1 cellular context compared by ENCODE assay signal in the genomic region with DNA sequence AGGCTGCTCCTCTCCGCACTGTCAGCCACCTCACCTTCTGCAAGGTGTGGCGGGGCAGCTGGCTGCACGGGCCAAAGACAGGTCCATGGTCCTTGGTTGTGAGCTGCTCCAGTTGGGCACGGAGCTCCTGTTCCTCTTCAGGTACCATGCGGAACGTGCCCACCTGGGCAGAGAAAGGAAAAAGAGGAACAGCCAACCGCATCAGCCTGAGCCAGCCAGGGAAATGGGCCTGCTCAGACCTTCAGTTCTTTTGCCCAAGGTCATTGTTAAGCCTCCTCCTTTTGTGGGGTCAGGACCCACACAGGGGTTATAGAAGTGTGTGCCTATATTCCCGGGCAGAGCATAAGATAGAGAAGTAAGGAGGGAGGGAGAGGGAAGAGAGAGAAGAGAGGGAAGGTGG.
TF ChIP-seq lines count a peak whose summit lies in the region.

No MANE protein-coding gene starts in this region.

TF ChIP-seq in GM12878, 131 proteins besides CTCF, POLR2A, EP300 and RAD21:
- TF ChIP-seq, protein P1, sequence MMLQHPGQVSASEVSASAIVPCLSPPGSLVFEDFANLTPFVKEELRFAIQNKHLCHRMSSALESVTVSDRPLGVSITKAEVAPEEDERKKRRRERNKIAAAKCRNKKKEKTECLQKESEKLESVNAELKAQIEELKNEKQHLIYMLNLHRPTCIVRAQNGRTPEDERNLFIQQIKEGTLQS (IDR thresholded peaks at IDR 0.05; ENCODE audit: borderline replicate concordance, extremely low read depth, low read depth, low read length), result no peak
- peak; percentile 20; the same call in 1 of the 2 replicates for TF ChIP-seq SPI1 (IDR thresholded peaks at IDR 0.05; ENCODE audit: borderline replicate concordance, insufficient read depth, low read depth, low read length)
